ENCODE assay signal across 15 cellular contexts in the genomic region with DNA sequence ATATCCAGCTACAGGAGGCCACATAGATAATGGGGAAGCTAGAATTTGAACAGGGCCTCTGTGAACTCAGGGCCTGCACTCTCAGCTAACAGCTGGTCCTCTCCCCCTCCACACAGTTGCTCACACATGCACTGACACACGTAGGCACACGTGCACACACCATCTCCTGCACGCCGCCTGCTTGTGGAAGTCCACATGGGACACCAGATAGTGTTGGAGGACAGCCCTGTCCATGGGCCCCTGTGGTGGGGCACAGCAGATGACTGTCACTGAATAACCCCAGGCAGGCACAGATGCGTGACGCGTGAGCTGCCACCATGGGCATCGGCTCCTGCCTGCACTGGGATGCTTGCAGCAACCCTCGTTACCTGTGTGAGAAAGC. TPM values are rescaled to one million over a fixed set of nuclear protein-coding genes. Genes with fewer than 3 reads are reported as not detected.
DNase-seq lines count a peak whose midpoint lies in the region; ATAC-seq, FAIRE-seq and TF ChIP-seq lines count a peak whose summit lies in the region.
"Had no signal": no experiment of that assay in that cellular context is flagged by ENCODE, and none has a peak within 500 bp of the region (broad histone marks: within the 10 kb centered on the region; RNA-seq: fewer than 3 reads in every experiment).

No MANE protein-coding gene starts in this region.

- no peak for FAIRE-seq in HepG2 (lab: Jason Lieb, UNC)

- H3K4me3 Mint-ChIP-seq in naive thymus-derived CD4-positive, alpha-beta T cell: no peak overlapping the region
- H3K4me3 Mint-ChIP-seq: activated CD4-positive, alpha-beta T cell treated with anti-CD3 and anti-CD28 coated beads, Interleukin-2, amount 10 ng/mL, durations not matched to agents 7 days and 5 days; dendritic cell treated with granulocyte-macrophage colony-stimulating factor and Interleukin-4, amounts not matched to agents 40 ng/mL and 50 ng/mL, for 4 days had no signal

- peaks cover 4 to 10% (median 8%) of the 10 kb centered on the region in 7 donors for H3K4me1 Mint-ChIP-seq in naive thymus-derived CD4-positive, alpha-beta T cell

- TF ChIP-seq CTCF in HepG2 (CRISPR knock-in tag; IDR thresholded peaks at IDR 0.05) (no peak), right lobe of liver (IDR thresholded peaks at IDR 0.05) (no peak), fibroblast of pulmonary artery (IDR thresholded peaks at IDR 0.05; ENCODE audit: low read length, missing control alignments) (no peak), psoas muscle (IDR thresholded peaks at IDR 0.05) (no peak)

- H4K20me1 ChIP-seq in HepG2 (ENCODE audit: insufficient read depth, low read length): no peaks in the 10 kb centered on the region

- in situ Hi-C loops in HepG2 (cut with HindIII; ENCODE audit: extremely low pct_ligation_motif_present, low pct_unique_long_range_greater_than_20kb): no loop called here

- intact Hi-C loops in HepG2 (cut with micrococcal nuclease; ENCODE audit: unreplicated experiment) (loop anchor here (1.0 to 5.0 kb wide), 3 partner anchors 26 to 89 kb away; partner anchors contain the start of genes EIPR1 and TRAPPC12), right lobe of liver (cut with DNase I) (no loop called here), psoas muscle (cut with DNase I) (no loop called here)
- intact Hi-C loops in naive thymus-derived CD4-positive, alpha-beta T cell (cut with micrococcal nuclease): no loop called here

- DNase-seq in HepG2 (ENCODE audit: low spot score) (no peak), right lobe of liver (no peak), fibroblast of pulmonary artery (ENCODE audit: low read depth) (peak; percentile 16), psoas muscle (peak in 1 of 2 donors; percentile 40), NCI-H748 treated with DMSO at 0.1 percent for 48 hours (lab: John Stamatoyannopoulos, UW) (no peak), NCI-H1105 (lab: John Stamatoyannopoulos, UW) (no peak)
- no peak for DNase-seq in naive thymus-derived CD4-positive, alpha-beta T cell
- DNase-seq: activated CD4-positive, alpha-beta T cell treated with anti-CD3 and anti-CD28 coated beads, Interleukin-2, amount 10 ng/mL, durations not matched to agents 7 days and 5 days; activated gamma-delta T cell treated with Interleukin-2 at 50 U/mL for 16 hours; DMS53; T-helper 1 cell had no signal

- H3K27ac Mint-ChIP-seq in naive thymus-derived CD4-positive, alpha-beta T cell: no peak overlapping the region
- H3K27ac Mint-ChIP-seq: activated CD4-positive, alpha-beta T cell treated with anti-CD3 and anti-CD28 coated beads, Interleukin-2, amount 10 ng/mL, durations not matched to agents 7 days and 5 days; dendritic cell treated with granulocyte-macrophage colony-stimulating factor and Interleukin-4, amounts not matched to agents 40 ng/mL and 50 ng/mL, for 4 days had no signal

- peaks cover 0 to 54% (median 18%) of the 10 kb centered on the region in 5 donors for H3K36me3 Mint-ChIP-seq in naive thymus-derived CD4-positive, alpha-beta T cell

- H3K36me3 ChIP-seq in HepG2 (replicated peaks in 1 of 2; ENCODE audit: control insufficient read depth in 1 of 2, insufficient read depth in 2 of 2, low read length in 2 of 2) (peaks cover 11 to 24% of the 10 kb centered on the region in 2 experiments; a peak in 4 of 5 replicates), right lobe of liver (peaks cover 0 to 31% (median 7%) of the 10 kb centered on the region in 4 donors), psoas muscle (ENCODE audit: insufficient read depth in 1 of 2, low read depth in 1 of 2) (peaks cover 3 to 57% of the 10 kb centered on the region in 2 donors)
- H3K36me3 ChIP-seq in naive thymus-derived CD4-positive, alpha-beta T cell (ENCODE audit: control insufficient read depth in 2 of 3, insufficient read depth in 3 of 3, low read length in 3 of 3): peaks cover 6 to 87% (median 11%) of the 10 kb centered on the region in 3 experiments
- H3K36me3 ChIP-seq: ovary had no signal

- no peaks in the 10 kb centered on the region for H3K79me2 ChIP-seq in HepG2 (ENCODE audit: insufficient read depth, low read length)

- H3K27me3 Mint-ChIP-seq in naive thymus-derived CD4-positive, alpha-beta T cell: no peaks in the 10 kb centered on the region
- H3K27me3 Mint-ChIP-seq: activated CD4-positive, alpha-beta T cell treated with anti-CD3 and anti-CD28 coated beads, Interleukin-2, amount 10 ng/mL, durations not matched to agents 7 days and 5 days; dendritic cell treated with granulocyte-macrophage colony-stimulating factor and Interleukin-4, amounts not matched to agents 40 ng/mL and 50 ng/mL, for 4 days had no signal

- no peaks in the 10 kb centered on the region for H3K9me3 ChIP-seq in HepG2 (ENCODE audit: low read length)
- H3K9me3 ChIP-seq in right lobe of liver: no peaks in the 10 kb centered on the region
- H3K9me3 ChIP-seq in psoas muscle: no peaks in the 10 kb centered on the region
- H3K9me3 ChIP-seq in naive thymus-derived CD4-positive, alpha-beta T cell (ENCODE audit: control insufficient read depth in 2 of 3, low read length in 3 of 3): no peaks in the 10 kb centered on the region
- H3K9me3 ChIP-seq: ovary had no signal

- no peak for TF ChIP-seq RAD21 in HepG2 (CRISPR knock-in tag; IDR thresholded peaks at IDR 0.05)

- no peaks in the 10 kb centered on the region for H3K9me3 Mint-ChIP-seq in naive thymus-derived CD4-positive, alpha-beta T cell
- H3K9me3 Mint-ChIP-seq: activated CD4-positive, alpha-beta T cell treated with anti-CD3 and anti-CD28 coated beads, Interleukin-2, amount 10 ng/mL, durations not matched to agents 7 days and 5 days; dendritic cell treated with granulocyte-macrophage colony-stimulating factor and Interleukin-4, amounts not matched to agents 40 ng/mL and 50 ng/mL, for 4 days had no signal

- H3K27ac ChIP-seq in HepG2 (ENCODE audit: extremely low read length, insufficient read depth, low read length): peak overlapping the region; percentile 84
- no peak overlapping the region for H3K27ac ChIP-seq in right lobe of liver
- H3K27ac ChIP-seq in psoas muscle: peak overlapping the region; percentile 56
- H3K27ac ChIP-seq in naive thymus-derived CD4-positive, alpha-beta T cell (ENCODE audit: low read depth, low read length): no peak overlapping the region
- H3K27ac ChIP-seq: ovary had no signal

- 0 out of 4 replicates have a peak, but pooled peaks of 1 of the 2 experiments have one; percentile 7 for TF ChIP-seq POLR2A in HepG2 (IDR thresholded peaks at IDR 0.05; ENCODE audit: insufficient read depth in 1 of 2, low read depth in 2 of 2, low read length in 2 of 2)
- no peak for TF ChIP-seq POLR2A in right lobe of liver (IDR thresholded peaks at IDR 0.05)

- H3K27me3 ChIP-seq in HepG2 (ENCODE audit: control insufficient read depth in 1 of 2, insufficient read depth in 2 of 2, low read length in 2 of 2) (no peaks in the 10 kb centered on the region), right lobe of liver (no peaks in the 10 kb centered on the region), psoas muscle (ENCODE audit: insufficient read depth in 3 of 3, low read length in 2 of 3) (no peaks in the 10 kb centered on the region)
- no peaks in the 10 kb centered on the region for H3K27me3 ChIP-seq in naive thymus-derived CD4-positive, alpha-beta T cell (ENCODE audit: control insufficient read depth in 2 of 2, insufficient read depth in 2 of 2, low read length in 2 of 2)
- H3K27me3 ChIP-seq: ovary had no signal

- 90% methylated on average over 8 of the region's 9 CpGs for WGBS in HepG2 (ENCODE audit: low lambda C conversion rate)
- WGBS in right lobe of liver (ENCODE audit: insufficient coverage, low coverage, low lambda C conversion rate, missing lambda C conversion rate): no CpG with 5 or more reads among the region's 9 CpGs
- 81 to 88% (median 84%) methylated on average over 9 of the region's 9 CpGs for WGBS in psoas muscle, 3 donors

- H3K9ac ChIP-seq in HepG2 (ENCODE audit: insufficient read depth, low read depth, low read length): peak overlapping the region; percentile 69

- BruUV-seq in HepG2 (replicated peaks; lab: Mats Ljungman, UMichigan): TSS peak; percentile 73

- CTCF ChIA-PET in HepG2 (lab: Yijun Ruan, JAX; ENCODE audit: low intra/inter-chr PET ratio, low total read pairs): no interaction called here
- CTCF ChIA-PET in naive thymus-derived CD4-positive, alpha-beta T cell (lab: Charles Lee): interaction anchor here (0.9 kb wide), 1 partner anchor 25 kb away, joined by 4 read pairs; no protein-coding TSS in a partner anchor

- H3K4me2 ChIP-seq in HepG2 (ENCODE audit: low read depth, low read length): peak overlapping the region; percentile 59

- H3K4me3 ChIP-seq in HepG2 (replicated peaks in 1 of 3; ENCODE audit: insufficient read depth in 1 of 3, low read depth in 2 of 3, low read length in 3 of 3) (peak overlapping the region in 1 of 3 experiments; percentile 51; a peak in 2 of 6 replicates), right lobe of liver (no peak overlapping the region), fibroblast of pulmonary artery (replicated peaks; ENCODE audit: low read depth, low read length) (no peak overlapping the region), psoas muscle (no peak overlapping the region)
- H3K4me3 ChIP-seq in naive thymus-derived CD4-positive, alpha-beta T cell (ENCODE audit: low read length): no peak overlapping the region
- H3K4me3 ChIP-seq: lung, ovary had no signal

- POLR2A ChIA-PET in HepG2 (lab: Yijun Ruan, JAX): interaction anchor here (0.7 to 4.1 kb wide), 18 partner anchors 10 to 191 kb away, joined by 3 to 35 read pairs (median 5); partner anchors contain the start of genes EIPR1, RNASEH1 and TRAPPC12
- POLR2A ChIA-PET in naive thymus-derived CD4-positive, alpha-beta T cell (lab: Charles Lee): no interaction called here

- H2AFZ ChIP-seq in HepG2 (ENCODE audit: low read length): no peak overlapping the region

- ATAC-seq in HepG2 (peak; percentile 15), right lobe of liver (no peak), psoas muscle (no peak), HG02870 (IDR thresholded peaks at IDR 0.05; ENCODE audit: unreplicated experiment) (no peak)
- no peak for ATAC-seq in naive thymus-derived CD4-positive, alpha-beta T cell

- H3K4me1 ChIP-seq in HepG2 (ENCODE audit: insufficient read depth, low read length) (peaks cover 47% of the 10 kb centered on the region), right lobe of liver (peaks cover 0 to 5% (median under 1%) of the 10 kb centered on the region in 4 donors), psoas muscle (peaks cover 42% of the 10 kb centered on the region)
- peaks cover 0 to 5% of the 10 kb centered on the region in 2 donors for H3K4me1 ChIP-seq in naive thymus-derived CD4-positive, alpha-beta T cell (ENCODE audit: control insufficient read depth in 2 of 2, insufficient read depth in 2 of 2, low read length in 2 of 2)

- TF ChIP-seq EP300 in HepG2 (IDR thresholded peaks at IDR 0.05; ENCODE audit: low read depth in 2 of 2, low read length in 2 of 2) (no peak), HepG2 (CRISPR knock-in tag; IDR thresholded peaks at IDR 0.05; ENCODE audit: borderline replicate concordance) (no peak)

RNA-seq across cellular contexts. Expression of gene ADI1, which starts 52.9 kb away (rescaled TPM):
- total RNA-seq in HepG2 (2016; rRNA removed; fragmentation: Illumina TruSeq; extraction: Trizol) (123 and 135 TPM in 2 replicates), right lobe of liver (100 to 1,000 TPM; 165 to 470 (median 246) TPM), psoas muscle (100 to 1,000 TPM in 2 of 4 donors, 10 to 100 TPM in 2; 42.5 to 137 (median 76.1) TPM)
- total RNA-seq in HepG2 (2016; cell fraction: cytosol; rRNA removed; fragmentation: Illumina TruSeq; extraction: Trizol; ENCODE audit: low read depth): 16.6 and 17.0 TPM in 2 replicates
- total RNA-seq in HepG2 (2016; cell fraction: insoluble cytoplasmic fraction; rRNA removed; fragmentation: Illumina TruSeq; extraction: Trizol): 124 and 138 TPM in 2 replicates
- 45.5 and 47.8 TPM in 2 replicates for total RNA-seq in HepG2 (2016; cell fraction: membrane; rRNA removed; fragmentation: Illumina TruSeq; extraction: Trizol)
- 54.5 and 64.3 TPM in 2 replicates for total RNA-seq in HepG2 (2016; cell fraction: nucleus; rRNA removed; fragmentation: Illumina TruSeq; extraction: Trizol)
- polyA plus RNA-seq in HepG2 (2011; rRNA removed) (21.3 and 28.7 TPM in 2 replicates), psoas muscle (10 to 100 TPM; 42.7 to 95.0 (median 43.7) TPM)
- polyA plus RNA-seq in HepG2 (2011; cell fraction: cytosol; rRNA removed): 22.7 and 24.5 TPM in 2 replicates
- 16.1 and 17.6 TPM in 2 replicates for polyA plus RNA-seq in HepG2 (2011; cell fraction: nucleus; rRNA removed)
- polyA plus RNA-seq in HepG2 (2012): 22.9 and 33.0 TPM in 2 replicates
- polyA plus RNA-seq in HepG2 (2016; cell fraction: cytosol; fragmentation: Illumina TruSeq; extraction: Trizol; ENCODE audit: low read depth): 20.5 and 20.6 TPM in 2 replicates
- polyA plus RNA-seq in HepG2 (2016; cell fraction: insoluble cytoplasmic fraction; fragmentation: Illumina TruSeq; extraction: Trizol; ENCODE audit: low read depth): 160 TPM in 2 replicates
- 42.7 and 43.1 TPM in 2 replicates for polyA plus RNA-seq in HepG2 (2016; cell fraction: membrane; fragmentation: Illumina TruSeq; extraction: Trizol; ENCODE audit: low read depth)
- 92.2 and 100 TPM in 2 replicates for polyA plus RNA-seq in HepG2 (2016; cell fraction: nucleus; fragmentation: Illumina TruSeq; extraction: Trizol; ENCODE audit: insufficient read depth, low read depth)
- 15.1 and 19.1 TPM in 2 replicates for polyA minus RNA-seq in HepG2 (2011; rRNA and poly(A)+ RNA removed; ENCODE audit: low replicate concordance)
- polyA minus RNA-seq in HepG2 (2011; cell fraction: cytosol; rRNA and poly(A)+ RNA removed): 13.2 and 18.8 TPM in 2 replicates
- polyA minus RNA-seq in HepG2 (2011; cell fraction: nucleus; rRNA and poly(A)+ RNA removed): 19.3 and 23.8 TPM in 2 replicates
- 10 to 100 TPM; 26.4 to 41.7 (median 39.3) TPM for total RNA-seq in naive thymus-derived CD4-positive, alpha-beta T cell
- polyA plus RNA-seq in naive thymus-derived CD4-positive, alpha-beta T cell: 10 to 100 TPM; 60.9 to 73.3 TPM

Comparison
In these comparisons a context has a peak if more than half of its experiments do, and no peak if none do; other contexts are left out.
1. H3K27ac ChIP-seq: peak in HepG2 (single experiment) and psoas muscle (single experiment); none in right lobe of liver (0 of 3) and naive thymus-derived CD4-positive, alpha-beta T cell (single experiment).